In genomic region chr4:37825943-37826281, GRCh38 we compare ENCODE assay signal across 8 cellular contexts. TPM values are rescaled to one million over a fixed set of nuclear protein-coding genes. Genes with fewer than 3 reads are reported as not detected.
DNase-seq lines count a peak whose midpoint lies in the region; ATAC-seq and TF ChIP-seq lines count a peak whose summit lies in the region.

No MANE protein-coding gene starts in this region.

- H3K36me3 ChIP-seq in RWPE2 (ENCODE audit: low read depth) = peaks cover 13% of the 10 kb centered on the region

- POLR2A ChIA-PET in activated CD4-positive, alpha-beta T cell treated with anti-CD3 and anti-CD28 coated beads for 36 hours (lab: Charles Lee) = interaction anchor here (1.0 kb wide), 1 partner anchor 66 kb away, joined by 4 read pairs; no protein-coding TSS in a partner anchor

- ATAC-seq in activated CD4-positive, alpha-beta T cell treated with anti-CD3 and anti-CD28 coated beads for 36 hours = peak; percentile 11
- ATAC-seq in HG02981 (IDR thresholded peaks at IDR 0.05; ENCODE audit: unreplicated experiment) = peak; percentile 6
- ATAC-seq in RWPE2 (ENCODE audit: low read depth) = peak; percentile 20

- peak; percentile 16 for DNase-seq in activated CD4-positive, alpha-beta T cell treated with anti-CD3 and anti-CD28 coated beads for 36 hours
- no peak for DNase-seq in activated CD4-positive, alpha-beta T cell treated with anti-CD3 and anti-CD28 coated beads, Interleukin-2, amount 50 U/mL, for 1 hour
- no peak for DNase-seq in RWPE2 (ENCODE audit: low spot score)
- DNase-seq in dorsolateral prefrontal cortex = peak in 1 of 10 donors; percentile 6
- DNase-seq in HT-29 (ENCODE audit: low spot score) = no peak
- DNase-seq in T-helper 9 cell = no peak

- TF ChIP-seq CTCF in RWPE2 (IDR thresholded peaks at IDR 0.05; ENCODE audit: poor library complexity, severe bottlenecking) = no peak
- TF ChIP-seq CTCF in dorsolateral prefrontal cortex (IDR thresholded peaks at IDR 0.05 in 54 of 56, conservative IDR thresholded peaks at IDR 0.05 in 2 of 56; ENCODE audit: low read depth in 1 of 56, partially characterized antibody in 56 of 56) = peak in 1 of 56 donors; percentile 3

- H3K27ac Mint-ChIP-seq in activated CD4-positive, alpha-beta T cell treated with anti-CD3 and anti-CD28 coated beads for 36 hours = peak overlapping the region; percentile 93

- H3K36me3 Mint-ChIP-seq in activated CD4-positive, alpha-beta T cell treated with anti-CD3 and anti-CD28 coated beads for 36 hours (ENCODE audit: low read depth) = peaks cover 20% of the 10 kb centered on the region

- CTCF ChIA-PET in activated CD4-positive, alpha-beta T cell treated with anti-CD3 and anti-CD28 coated beads for 36 hours (lab: Charles Lee) = interaction anchor here (0.6 to 1.2 kb wide), 5 partner anchors 10 to 243 kb away, joined by 3 to 5 read pairs (median 3); no protein-coding TSS in a partner anchor

- H3K4me1 ChIP-seq in RWPE2 (ENCODE audit: insufficient read depth, poor library complexity, severe bottlenecking) (peaks cover 26% of the 10 kb centered on the region), mononuclear cell (ENCODE audit: insufficient read depth, low read length) (peaks cover 30% of the 10 kb centered on the region)

- H3K9me3 ChIP-seq in RWPE2 (ENCODE audit: severe bottlenecking) = no peaks in the 10 kb centered on the region
- H3K9me3 ChIP-seq in mononuclear cell (ENCODE audit: low read depth, low read length) = no peaks in the 10 kb centered on the region

- intact Hi-C loops in activated CD4-positive, alpha-beta T cell treated with anti-CD3 and anti-CD28 coated beads for 36 hours (cut with DNase I, micrococcal nuclease) = loop anchor here (1.0 kb wide), 8 partner anchors 10 to 223 kb away; partner anchors contain the start of genes RELL1 (in 2 of the 2) and TBC1D1 (in 1 of the 2)
- intact Hi-C loops in dorsolateral prefrontal cortex (cut with DNase I) = loop anchor here in 1 of 2 donors (5.0 kb wide), 1 partner anchor 66 kb away; the partner anchor contains the start of gene TBC1D1

- H3K27me3 Mint-ChIP-seq in activated CD4-positive, alpha-beta T cell treated with anti-CD3 and anti-CD28 coated beads for 36 hours = no peaks in the 10 kb centered on the region

- peak overlapping the region; percentile 58 for H3K27ac ChIP-seq in RWPE2 (ENCODE audit: poor library complexity, severe bottlenecking)
- H3K27ac ChIP-seq in dorsolateral prefrontal cortex = peak overlapping the region in 52 of 59 donors; percentile 7 to 89 (median 73)

- peak overlapping the region; percentile 97 for H3K4me3 Mint-ChIP-seq in activated CD4-positive, alpha-beta T cell treated with anti-CD3 and anti-CD28 coated beads for 36 hours

- H3K4me1 Mint-ChIP-seq in activated CD4-positive, alpha-beta T cell treated with anti-CD3 and anti-CD28 coated beads for 36 hours = peaks cover 29% of the 10 kb centered on the region

- H3K27me3 ChIP-seq in RWPE2 (ENCODE audit: insufficient read depth, poor library complexity, severe bottlenecking) = no peaks in the 10 kb centered on the region
- no peaks in the 10 kb centered on the region for H3K27me3 ChIP-seq in dorsolateral prefrontal cortex
- no peaks in the 10 kb centered on the region for H3K27me3 ChIP-seq in mononuclear cell (ENCODE audit: insufficient read depth, low read length)

- H3K4me3 ChIP-seq in RWPE2 (ENCODE audit: severe bottlenecking) = peak overlapping the region; percentile 62
- H3K4me3 ChIP-seq in dorsolateral prefrontal cortex = peak overlapping the region; percentile 50 to 98 (median 83)
- H3K4me3 ChIP-seq in mononuclear cell (ENCODE audit: low read length) = peak overlapping the region; percentile 97

- no peaks in the 10 kb centered on the region for H3K9me3 Mint-ChIP-seq in activated CD4-positive, alpha-beta T cell treated with anti-CD3 and anti-CD28 coated beads for 36 hours (ENCODE audit: low read depth)

RNA-seq across cellular contexts. Expression of gene PGM2, which starts 0.6 kb away (rescaled TPM):
- total RNA-seq in activated CD4-positive, alpha-beta T cell treated with anti-CD3 and anti-CD28 coated beads for 36 hours = 10 to 100 TPM; 54.1 to 60.1 TPM
- total RNA-seq in dorsolateral prefrontal cortex (10 to 100 TPM in 85 of 120 experiments, 1 to 10 TPM in 35; 6.9 to 19.6 (median 11.9) TPM), mononuclear cell (18.6 TPM)
- total RNA-seq in HT-29 (2014; rRNA removed; shearing (Covaris generic)) = 21.3 and 21.8 TPM in 2 replicates
